ENCODE assay signal across 9 cellular contexts in the genomic region with DNA sequence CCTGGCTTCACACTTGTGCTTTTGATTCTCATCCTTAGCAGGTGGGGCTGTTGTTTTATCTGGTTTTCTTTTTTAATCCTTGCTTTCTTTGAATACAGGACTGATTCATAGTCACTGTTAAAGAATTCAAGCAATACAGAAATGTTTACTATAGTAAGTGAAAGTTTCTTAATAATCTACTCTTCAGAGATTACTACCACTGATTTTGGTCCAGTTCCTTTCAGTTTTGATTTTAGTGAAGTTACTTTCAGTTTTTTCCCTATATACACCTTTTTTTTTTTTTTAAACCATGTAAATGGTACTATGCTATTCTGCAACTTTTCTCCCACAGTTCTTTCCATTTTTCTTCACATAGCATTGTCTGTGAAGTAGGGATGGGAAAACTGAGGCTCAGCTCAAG. TPM values are rescaled to one million over a fixed set of nuclear protein-coding genes. Genes with fewer than 3 reads are reported as not detected.
DNase-seq lines count a peak whose midpoint lies in the region; ATAC-seq and TF ChIP-seq lines count a peak whose summit lies in the region.
"Had no signal": no experiment of that assay in that cellular context is flagged by ENCODE, and none has a peak within 500 bp of the region (broad histone marks: within the 10 kb centered on the region; RNA-seq: fewer than 3 reads in every experiment).

No MANE protein-coding gene starts in this region.

- H3K79me2 ChIP-seq in DOHH2 (ENCODE audit: control insufficient read depth, low read length) (peaks cover 99% of the 10 kb centered on the region), Karpas-422 (ENCODE audit: low read length) (peaks cover 98% of the 10 kb centered on the region)

- H3K4me2 ChIP-seq in DOHH2 (ENCODE audit: low read length) (peak overlapping the region; percentile 99), Karpas-422 (ENCODE audit: low read depth, low read length, poor library complexity, severe bottlenecking) (peak overlapping the region; percentile 50)

- H3K4me3 Mint-ChIP-seq in progenitor cell of endocrine pancreas (ENCODE audit: low read depth): no peak overlapping the region

- H3K9me2 ChIP-seq in DOHH2 (replicated peaks; ENCODE audit: control insufficient read depth, low read length) (no peaks in the 10 kb centered on the region), Karpas-422 (replicated peaks; ENCODE audit: insufficient read depth, low read length) (no peaks in the 10 kb centered on the region)

- no peak for DNase-seq in Karpas-422
- peak; percentile 67 for DNase-seq in choroid plexus epithelial cell (ENCODE audit: low read depth)
- DNase-seq in progenitor cell of endocrine pancreas (ENCODE audit: low spot score, unreplicated experiment): no peak
- no peak for DNase-seq in body of pancreas
- DNase-seq in dorsolateral prefrontal cortex: no peak
- no peak for DNase-seq in iPS-NIHi11 (ENCODE audit: low spot score)
- DNase-seq: NCI-H446 treated with DMSO at 0.1 percent for 48 hours had no signal

- H3K4me1 Mint-ChIP-seq in progenitor cell of endocrine pancreas (ENCODE audit: low read depth): peaks cover 37% of the 10 kb centered on the region

- intact Hi-C loops in body of pancreas (cut with DNase I) (no loop called here), dorsolateral prefrontal cortex (cut with DNase I) (no loop called here)

- H3F3A ChIP-seq in DOHH2 (ENCODE audit: control insufficient read depth, insufficient read depth): peaks cover 33% of the 10 kb centered on the region

- peaks cover 8% of the 10 kb centered on the region; the same call in 1 of the 2 replicates for H4K20me1 ChIP-seq in DOHH2 (ENCODE audit: control insufficient read depth, insufficient read depth, low read depth, low read length)
- peaks cover 17% of the 10 kb centered on the region; the same call in 1 of the 2 replicates for H4K20me1 ChIP-seq in Karpas-422 (ENCODE audit: insufficient read depth, low read depth, low read length)

- TF ChIP-seq CTCF in DOHH2 (IDR thresholded peaks at IDR 0.05; ENCODE audit: low read depth, low read length, poor library complexity, severe bottlenecking) (no peak), choroid plexus epithelial cell (conservative IDR thresholded peaks at IDR 0.05; ENCODE audit: low read depth, low read length) (no peak), progenitor cell of endocrine pancreas (IDR thresholded peaks at IDR 0.05; ENCODE audit: unreplicated experiment) (no peak), body of pancreas (IDR thresholded peaks at IDR 0.05) (no peak), dorsolateral prefrontal cortex (IDR thresholded peaks at IDR 0.05 in 54 of 56, conservative IDR thresholded peaks at IDR 0.05 in 2 of 56; ENCODE audit: low read depth in 1 of 56, partially characterized antibody in 56 of 56) (no peak)

- H3K9me3 ChIP-seq in DOHH2 (ENCODE audit: control insufficient read depth, insufficient read depth, low read length) (peaks cover 7% of the 10 kb centered on the region; the same call in 1 of the 2 replicates), Karpas-422 (ENCODE audit: low read length) (no peaks in the 10 kb centered on the region), body of pancreas (no peaks in the 10 kb centered on the region)

- TF ChIP-seq POLR2A in body of pancreas (IDR thresholded peaks at IDR 0.05): no peak

- H3K27me3 ChIP-seq in DOHH2 (ENCODE audit: control insufficient read depth, low read length) (no peaks in the 10 kb centered on the region), Karpas-422 (ENCODE audit: low read length) (no peaks in the 10 kb centered on the region), body of pancreas (no peaks in the 10 kb centered on the region), dorsolateral prefrontal cortex (no peaks in the 10 kb centered on the region)

- H3K4me3 ChIP-seq in DOHH2 (ENCODE audit: low read length) (peak overlapping the region; percentile 77), Karpas-422 (ENCODE audit: low read length) (no peak overlapping the region; the same call in 1 of the 2 replicates), choroid plexus epithelial cell (ENCODE audit: low read depth, low read length) (no peak overlapping the region), body of pancreas (no peak overlapping the region), dorsolateral prefrontal cortex (no peak overlapping the region)

- H3K27ac ChIP-seq in DOHH2 (ENCODE audit: low read depth, low read length) (peak overlapping the region; percentile 94), Karpas-422 (ENCODE audit: low read length) (peak overlapping the region; percentile 69), body of pancreas (peak overlapping the region in 2 of 4 donors; percentile 85 to 87), dorsolateral prefrontal cortex (peak overlapping the region in 15 of 59 donors; percentile 16 to 79 (median 57))

- peaks cover 46% of the 10 kb centered on the region for H3K36me3 ChIP-seq in DOHH2 (ENCODE audit: control insufficient read depth, low read length)
- H3K36me3 ChIP-seq in Karpas-422 (ENCODE audit: insufficient read depth, low read length): peaks cover 4% of the 10 kb centered on the region; the same call in 1 of the 2 replicates
- no peaks in the 10 kb centered on the region for H3K36me3 ChIP-seq in body of pancreas (replicated peaks in 1 of 2; ENCODE audit: insufficient read depth in 1 of 2, low read depth in 2 of 2)

- no peak for ATAC-seq in body of pancreas
- ATAC-seq in GM21717 (IDR thresholded peaks at IDR 0.05; ENCODE audit: unreplicated experiment): no peak

- no peak overlapping the region for H2AFZ ChIP-seq in Karpas-422 (ENCODE audit: low read length)

- H3K9me3 Mint-ChIP-seq in progenitor cell of endocrine pancreas (ENCODE audit: low read depth): no peaks in the 10 kb centered on the region

- peak overlapping the region; percentile 60 for H3K9ac ChIP-seq in Karpas-422 (ENCODE audit: low read length)

- no peaks in the 10 kb centered on the region for H3K27me3 Mint-ChIP-seq in progenitor cell of endocrine pancreas

- H3K27ac Mint-ChIP-seq in progenitor cell of endocrine pancreas: peak overlapping the region; percentile 37

- H3K4me1 ChIP-seq in DOHH2 (ENCODE audit: control insufficient read depth, low read length) (peaks cover 76% of the 10 kb centered on the region), Karpas-422 (ENCODE audit: low read length) (peaks cover 47% of the 10 kb centered on the region), body of pancreas (peaks cover 56% of the 10 kb centered on the region)

- no peaks in the 10 kb centered on the region for H3K36me3 Mint-ChIP-seq in progenitor cell of endocrine pancreas (ENCODE audit: insufficient read depth)

RNA-seq across cellular contexts. Expression of a gene that starts 53.6 kb away (rescaled TPM):
- 38.4 and 63.4 TPM in 2 replicates for total RNA-seq in Karpas-422 (2014; rRNA removed; shearing (Covaris generic); ENCODE audit: low replicate concordance)
- total RNA-seq in progenitor cell of endocrine pancreas: 91.0 and 98.7 TPM in 2 replicates
- total RNA-seq in body of pancreas: 10 to 100 TPM; 30.0 to 35.8 TPM
- total RNA-seq in dorsolateral prefrontal cortex: 10 to 100 TPM; 27.7 to 72.8 (median 40.1) TPM

RNA-seq across cellular contexts. Expression of a gene that starts 56.2 kb away (rescaled TPM):
- 5.0 and 10.8 TPM in 2 replicates for total RNA-seq in Karpas-422 (2014; rRNA removed; shearing (Covaris generic); ENCODE audit: low replicate concordance)
- total RNA-seq in progenitor cell of endocrine pancreas: 2.7 and 3.3 TPM in 2 replicates
- total RNA-seq in body of pancreas: 1 to 10 TPM; 2.1 to 2.6 TPM
- 1 to 10 TPM in 103 of 120 experiments, under 1 TPM in 17; 0.44 to 4.5 (median 1.8) TPM for total RNA-seq in dorsolateral prefrontal cortex

RNA-seq across cellular contexts. Expression of a gene that starts 56.9 kb away (rescaled TPM):
- 255 and 557 TPM in 2 replicates for total RNA-seq in Karpas-422 (2014; rRNA removed; shearing (Covaris generic); ENCODE audit: low replicate concordance)
- total RNA-seq in progenitor cell of endocrine pancreas (346 and 347 TPM in 2 replicates), body of pancreas (10 to 100 TPM; 32.0 to 38.4 TPM), dorsolateral prefrontal cortex (100 to 1,000 TPM; 270 to 471 (median 352) TPM)
